8 cellular contexts compared by ENCODE assay signal in the genomic region with DNA sequence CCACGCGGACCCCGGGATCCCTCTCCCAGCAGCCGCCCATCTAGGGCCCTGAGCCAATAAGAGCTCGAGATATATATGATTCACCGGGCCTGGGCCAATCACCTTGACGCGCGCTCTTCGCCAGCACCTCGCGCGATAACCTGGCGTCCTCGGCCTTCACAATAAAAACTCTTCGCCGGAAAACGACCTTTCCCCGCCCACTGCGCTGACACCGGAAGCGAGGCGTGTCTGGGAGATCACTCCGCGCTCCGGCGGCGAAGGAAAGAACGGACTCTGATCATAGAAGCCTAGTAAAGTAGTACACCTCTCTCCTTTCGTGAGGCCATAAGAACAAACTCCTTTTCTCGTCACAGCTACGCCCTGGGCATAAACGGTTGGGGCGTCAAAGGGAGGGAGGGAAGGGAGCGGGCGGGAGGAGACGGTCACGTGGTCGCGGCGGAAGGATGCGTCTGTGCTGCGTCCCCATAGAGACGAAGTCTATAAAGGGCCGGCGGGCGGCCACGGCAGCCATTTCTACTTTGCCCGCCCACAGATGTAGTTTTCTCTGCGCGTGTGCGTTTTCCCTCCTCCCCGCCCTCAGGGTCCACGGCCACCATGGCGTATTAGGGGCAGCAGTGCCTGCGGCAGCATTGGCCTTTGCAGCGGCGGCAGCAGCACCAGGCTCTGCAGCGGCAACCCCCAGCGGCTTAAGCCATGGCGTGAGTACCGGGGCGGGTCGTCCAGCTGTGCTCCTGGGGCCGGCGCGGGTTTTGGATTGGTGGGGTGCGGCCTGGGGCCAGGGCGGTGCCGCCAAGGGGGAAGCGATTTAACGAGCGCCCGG. TPM values are rescaled to one million over a fixed set of nuclear protein-coding genes. Genes with fewer than 3 reads are reported as not detected.
DNase-seq lines count a peak whose midpoint lies in the region; ATAC-seq, FAIRE-seq and TF ChIP-seq lines count a peak whose summit lies in the region.

A gene with protein sequence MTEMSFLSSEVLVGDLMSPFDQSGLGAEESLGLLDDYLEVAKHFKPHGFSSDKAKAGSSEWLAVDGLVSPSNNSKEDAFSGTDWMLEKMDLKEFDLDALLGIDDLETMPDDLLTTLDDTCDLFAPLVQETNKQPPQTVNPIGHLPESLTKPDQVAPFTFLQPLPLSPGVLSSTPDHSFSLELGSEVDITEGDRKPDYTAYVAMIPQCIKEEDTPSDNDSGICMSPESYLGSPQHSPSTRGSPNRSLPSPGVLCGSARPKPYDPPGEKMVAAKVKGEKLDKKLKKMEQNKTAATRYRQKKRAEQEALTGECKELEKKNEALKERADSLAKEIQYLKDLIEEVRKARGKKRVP (plus strand): TSS at position 509 of the 820 bp plus-strand sequence. CDS start 884 bp downstream, outside the sequence.

- peaks cover 36% of the 10 kb centered on the region for H3K36me3 ChIP-seq in IMR-90 (ENCODE audit: control insufficient read depth, insufficient read depth, low read length)
- peaks cover 5 to 24% of the 10 kb centered on the region in 2 experiments for H3K36me3 ChIP-seq in endothelial cell of umbilical vein (ENCODE audit: control insufficient read depth in 2 of 2, extremely low read depth in 1 of 2, insufficient read depth in 2 of 2, low read length in 2 of 2)

- peak within 1 kb of the TSS; percentile 99 for H2BK15ac ChIP-seq in IMR-90 (ENCODE audit: low read depth, low read length)

- in situ Hi-C loops in IMR-90 (cut with MboI; ENCODE audit: low sequenced_read_pairs) = loop anchor here (10.0 kb wide), 1 partner anchor 205 kb away; the partner anchor contains the start of gene RPL3

- peak within 1 kb of the TSS; percentile 84 for H2BK20ac ChIP-seq in IMR-90 (ENCODE audit: low read depth, low read length)

- H3K79me1 ChIP-seq in IMR-90 (ENCODE audit: low read depth in 1 of 2, low read length in 2 of 2) = peaks cover 20 to 66% of the 10 kb centered on the region in 2 experiments

- H4K8ac ChIP-seq in IMR-90 (ENCODE audit: low read depth in 2 of 2, low read length in 2 of 2) = peak within 1 kb of the TSS; percentile 91 to 98

- H4K91ac ChIP-seq in IMR-90 (ENCODE audit: insufficient read depth, low read depth, low read length) = peak within 1 kb of the TSS; percentile 100

- peaks cover 52% of the 10 kb centered on the region for H4K20me1 ChIP-seq in IMR-90 (ENCODE audit: insufficient read depth, low read length)
- H4K20me1 ChIP-seq in endothelial cell of umbilical vein (replicated peaks; ENCODE audit: control insufficient read depth, extremely low read depth, insufficient read depth, low read length) = no peaks in the 10 kb centered on the region

- H3K9me1 ChIP-seq in IMR-90 (ENCODE audit: insufficient read depth, low read length) (peaks cover 4% of the 10 kb centered on the region; the same call in 1 of the 2 replicates), endothelial cell of umbilical vein (replicated peaks; ENCODE audit: control insufficient read depth, extremely low read depth, insufficient read depth, low read length) (no peaks in the 10 kb centered on the region)

- TF ChIP-seq POLR2A in IMR-90 (IDR thresholded peaks at IDR 0.05; ENCODE audit: low read depth, low read length) (peak; percentile 99), endothelial cell of umbilical vein (IDR thresholded peaks at IDR 0.05; ENCODE audit: low read depth, low read length) (peak; percentile 97)

- peak within 1 kb of the TSS; percentile 100 for H3K56ac ChIP-seq in IMR-90 (ENCODE audit: extremely low read depth, insufficient read depth, low read length)

- H4K5ac ChIP-seq in IMR-90 (ENCODE audit: low read depth, low read length) = peak within 1 kb of the TSS; percentile 98

- peak within 1 kb of the TSS; percentile 100 for H2AK9ac ChIP-seq in IMR-90 (replicated peaks; ENCODE audit: low read depth, low read length, poor library complexity)

- DNase-seq in DMS 273 (lab: John Stamatoyannopoulos, UW; ENCODE audit: unreplicated experiment) (peak; percentile 98), IMR-90 (peak; percentile 99), OCI-M1 (lab: John Stamatoyannopoulos, UW) (peak; percentile 98), activated T-cell treated with anti-CD3 and anti-CD28 coated beads for 24 hours (ENCODE audit: low read depth) (peak; percentile 95), endothelial cell of umbilical vein (ENCODE audit: low read depth, low spot score) (peak; percentile 98), middle frontal gyrus (ENCODE audit: extremely low spot score, low spot score) (peak; percentile 92)
- peak; percentile 92 to 93 for DNase-seq in stimulated activated CD8-positive, alpha-beta memory T cell treated with anti-CD3 and anti-CD28 coated beads, Interleukin-2, amount 100 ng/mL, for 48 hours (ENCODE audit: low read depth in 2 of 2)

- peak within 1 kb of the TSS; percentile 94 for H2AK5ac ChIP-seq in IMR-90 (ENCODE audit: low read depth, low read length)

- dilution Hi-C loops in IMR-90 (cut with HindIII; ENCODE audit: low sequenced_read_pairs, unreplicated experiment) (no loop called here), endothelial cell of umbilical vein (cut with MboI; ENCODE audit: extremely low pct_ligation_motif_present, low sequenced_read_pairs) (no loop called here)

- 1% methylated on average over 20 of the region's 74 CpGs; no CpG with 5 or more reads in 1 of the 2 experiments for WGBS in IMR-90 (ENCODE audit: extremely low coverage in 2 of 2, insufficient read length in 1 of 2), 2 experiments

- CTCF ChIA-PET in IMR-90 (lab: Yijun Ruan, JAX) = interaction anchor here (0.6 to 0.7 kb wide), 2 partner anchors 121 to 201 kb away, joined by 3 read pairs; partner anchors contain the start of genes RPL3 and TAB1
- CTCF ChIA-PET in endothelial cell of umbilical vein (lab: Charles Lee) = interaction anchor here (0.6 to 1.4 kb wide), 6 partner anchors 9 to 505 kb away, joined by 3 to 41 read pairs (median 7); partner anchors contain the start of gene MIEF1

- H3K4me2 ChIP-seq in IMR-90 (ENCODE audit: low read depth, low read length) = peak within 1 kb of the TSS; percentile 97
- H3K4me2 ChIP-seq in endothelial cell of umbilical vein (ENCODE audit: insufficient read depth, low read length) = peak within 1 kb of the TSS; percentile 89

- no peaks in the 10 kb centered on the region for H3K27me3 ChIP-seq in IMR-90 (ENCODE audit: control insufficient read depth, insufficient read depth, low read length)
- no peaks in the 10 kb centered on the region for H3K27me3 ChIP-seq in endothelial cell of umbilical vein (ENCODE audit: control insufficient read depth in 2 of 2, insufficient read depth in 2 of 2, low read length in 2 of 2)

- BruUV-seq in IMR-90 (replicated peaks; lab: Mats Ljungman, UMichigan) (no TSS peak), endothelial cell of umbilical vein (replicated peaks; lab: Mats Ljungman, UMichigan) (no TSS peak)

- H3K4me3 ChIP-seq in IMR-90 (ENCODE audit: insufficient read depth, low read depth, low read length) (peak within 1 kb of the TSS; percentile 89), endothelial cell of umbilical vein (replicated peaks in 1 of 3; ENCODE audit: insufficient read depth in 1 of 3, low read depth in 1 of 3, low read length in 3 of 3) (peak within 1 kb of the TSS; percentile 59 to 96 (median 92))

- TF ChIP-seq RAD21 in IMR-90 (IDR thresholded peaks at IDR 0.05; ENCODE audit: low read length) = no peak

- POLR2A ChIA-PET in IMR-90 (lab: Charles Lee; ENCODE audit: unreplicated experiment) = interaction anchor here (0.5 to 1.2 kb wide), 7 partner anchors 9 to 898 kb away, joined by 3 to 8 read pairs (median 4); partner anchors contain the start of genes MIEF1 and TAB1
- POLR2A ChIA-PET in endothelial cell of umbilical vein (lab: Charles Lee) = interaction anchor here (0.6 to 1.2 kb wide), 11 partner anchors 9 to 886 kb away, joined by 3 to 13 read pairs (median 4); partner anchors contain the start of genes MIEF1 and TAB1

- H3K27ac ChIP-seq in IMR-90 (ENCODE audit: insufficient read depth, low read length) = peak within 1 kb of the TSS; percentile 97
- H3K27ac ChIP-seq in endothelial cell of umbilical vein (ENCODE audit: insufficient read depth, low read depth, low read length) = peak within 1 kb of the TSS; percentile 93

- H3K9me3 ChIP-seq in IMR-90 (ENCODE audit: control insufficient read depth, insufficient read depth, low read length) (no peaks in the 10 kb centered on the region), endothelial cell of umbilical vein (replicated peaks; ENCODE audit: control insufficient read depth, insufficient read depth, low read length) (no peaks in the 10 kb centered on the region)

- H3K4ac ChIP-seq in IMR-90 (ENCODE audit: low read depth, low read length) = peak within 1 kb of the TSS; percentile 98

- peaks cover 42% of the 10 kb centered on the region for H3K79me2 ChIP-seq in endothelial cell of umbilical vein (ENCODE audit: control insufficient read depth, insufficient read depth, low read length)

- TF ChIP-seq CTCF in IMR-90 (conservative IDR thresholded peaks at IDR 0.05; ENCODE audit: low read depth, low read length) (no peak), endothelial cell of umbilical vein (IDR thresholded peaks at IDR 0.05; ENCODE audit: extremely low read depth in 1 of 2, insufficient read depth in 1 of 2, low read depth in 1 of 2, low read length in 2 of 2) (no peak)

- H3K4me1 ChIP-seq in IMR-90 (ENCODE audit: control insufficient read depth, insufficient read depth, low read length) (peaks cover 4% of the 10 kb centered on the region), endothelial cell of umbilical vein (ENCODE audit: control insufficient read depth, extremely low read depth, insufficient read depth, low read length) (peaks cover 15% of the 10 kb centered on the region)

- peak within 1 kb of the TSS; percentile 98 for H2BK5ac ChIP-seq in IMR-90 (ENCODE audit: low read depth, low read length, poor library complexity, severe bottlenecking)

- H3K9ac ChIP-seq in IMR-90 (ENCODE audit: low read depth, low read length) = peak within 1 kb of the TSS; percentile 99
- H3K9ac ChIP-seq in endothelial cell of umbilical vein (replicated peaks; ENCODE audit: extremely low read depth, insufficient read depth, low read length) = peak within 1 kb of the TSS; percentile 97

- H3K23ac ChIP-seq in IMR-90 (ENCODE audit: low read depth, low read length) = peak within 1 kb of the TSS; percentile 97

- ATAC-seq in GM21528 (IDR thresholded peaks at IDR 0.05; ENCODE audit: low FRiP score, unreplicated experiment) = peak; percentile 74
- peak; percentile 76 for ATAC-seq in IMR-90 (ENCODE audit: low read depth)

- H3K18ac ChIP-seq in IMR-90 (ENCODE audit: low read depth, low read length) = peak within 1 kb of the TSS; percentile 100

- intact Hi-C loops in IMR-90 (cut with micrococcal nuclease) (loop anchor here (1.0 to 10.0 kb wide), 4 partner anchors 27 to 348 kb away; partner anchors contain the start of gene RPL3), endothelial cell of umbilical vein (cut with micrococcal nuclease) (loop anchor here (1.0 to 10.0 kb wide), 5 partner anchors 9 to 345 kb away; partner anchors contain the start of genes MIEF1 and RPL3)

- peak within 1 kb of the TSS; percentile 96 for H2AFZ ChIP-seq in IMR-90 (replicated peaks; ENCODE audit: low read length, poor library complexity)
- H2AFZ ChIP-seq in endothelial cell of umbilical vein (ENCODE audit: low read depth, low read length) = peak within 1 kb of the TSS; percentile 90

- H2BK120ac ChIP-seq in IMR-90 (ENCODE audit: low read depth, low read length) = peak within 1 kb of the TSS; percentile 99

- peak; percentile 97 for FAIRE-seq in endothelial cell of umbilical vein (lab: Jason Lieb, UNC)

- H3K14ac ChIP-seq in IMR-90 (replicated peaks; ENCODE audit: low read depth, low read length) = peak within 1 kb of the TSS; percentile 100

RNA-seq across cellular contexts. Expression of the gene that starts here (rescaled TPM):
- 136 and 148 TPM in 2 replicates for total RNA-seq in IMR-90 (2012; rRNA removed)
- polyA plus RNA-seq in IMR-90 (2012; rRNA removed) = 662 and 949 TPM in 2 replicates
- polyA plus RNA-seq in IMR-90 (2012; cell fraction: cytosol; rRNA removed) = 533 and 881 TPM in 2 replicates
- 1,013 and 1,510 TPM in 2 replicates for polyA plus RNA-seq in IMR-90 (2012; cell fraction: nucleus; rRNA removed; ENCODE audit: low replicate concordance)
- total RNA-seq in endothelial cell of umbilical vein = 312 and 324 TPM in 2 replicates
- 581 and 668 TPM in 2 replicates for polyA plus RNA-seq in endothelial cell of umbilical vein
- 869 and 960 TPM in 2 replicates for polyA plus RNA-seq in endothelial cell of umbilical vein (2011; cell fraction: cytosol; rRNA removed)
- 1,073 and 1,121 TPM in 2 replicates for polyA plus RNA-seq in endothelial cell of umbilical vein (2011; cell fraction: nucleus; rRNA removed)
- 312 and 313 TPM in 2 replicates for polyA plus RNA-seq in endothelial cell of umbilical vein (2012)
- 203 and 214 TPM in 2 replicates for polyA minus RNA-seq in endothelial cell of umbilical vein
- 187 TPM for polyA minus RNA-seq in endothelial cell of umbilical vein (2011; cell fraction: cytosol; rRNA and poly(A)+ RNA removed)
- polyA minus RNA-seq in endothelial cell of umbilical vein (2011; cell fraction: nucleus; rRNA and poly(A)+ RNA removed) = 160 and 165 TPM in 2 replicates

Comparison
In these comparisons a context has a peak if more than half of its experiments do, and no peak if none do; other contexts are left out.
1. Peak in every context shown above with its lines: DNase-seq, ATAC-seq, H3K4me3 ChIP-seq and H3K27ac ChIP-seq.